ENCODE assay signal across 8 cellular contexts in the genomic region with DNA sequence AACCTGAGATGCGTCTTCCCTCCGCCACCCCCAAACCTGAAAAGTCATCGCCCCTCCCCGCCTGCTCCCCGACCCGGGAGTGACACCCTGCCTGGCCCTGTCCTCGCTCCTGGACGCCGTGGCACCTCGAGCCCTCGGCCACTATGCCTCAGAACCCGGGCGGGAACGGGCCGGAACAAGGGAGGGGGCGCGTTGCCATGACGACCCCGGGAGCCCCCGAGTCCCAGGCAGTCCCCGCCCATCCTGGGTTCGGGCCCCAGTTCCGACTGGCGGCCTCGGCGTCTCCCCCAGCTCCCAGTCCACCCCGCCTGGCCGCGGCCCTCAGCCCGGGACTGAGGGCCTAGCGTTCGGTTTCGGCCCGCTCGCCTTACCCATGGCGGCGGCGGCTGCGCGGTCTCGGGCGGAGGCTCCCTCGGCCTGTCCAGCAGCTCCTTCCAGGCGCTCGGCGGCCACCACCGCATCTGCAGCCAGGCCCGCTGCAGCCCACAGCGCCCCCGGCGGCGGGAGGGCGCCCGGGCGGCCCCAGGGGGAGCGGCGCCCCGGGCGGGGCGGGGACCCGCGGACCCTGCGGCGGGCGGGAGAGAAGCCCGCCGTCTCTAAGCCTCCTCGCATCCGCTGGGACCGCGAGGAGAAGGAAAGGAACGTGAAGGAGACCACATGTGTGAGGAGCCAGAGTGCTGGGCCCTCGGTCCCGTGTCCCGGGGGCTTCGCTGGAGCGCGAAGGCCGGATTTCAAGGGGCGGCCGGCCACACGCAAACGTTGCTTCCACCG. TPM values are rescaled to one million over a fixed set of nuclear protein-coding genes. Genes with fewer than 3 reads are reported as not detected.
DNase-seq lines count a peak whose midpoint lies in the region; ATAC-seq, FAIRE-seq and TF ChIP-seq lines count a peak whose summit lies in the region.

Gene RUFY2, minus strand, starts transcription at position 463 of the 771 bp plus-strand sequence. Its CDS starts 88 bp downstream, at position 375.

- TF ChIP-seq RAD21 in HepG2 (CRISPR knock-in tag; IDR thresholded peaks at IDR 0.05), result peak; percentile 80

- intact Hi-C loops in HepG2 (cut with micrococcal nuclease; ENCODE audit: unreplicated experiment), result loop anchor here (10.0 kb wide), 2 partner anchors 62 to 138 kb away; no protein-coding TSS in a partner anchor

- TF ChIP-seq EP300 in HepG2 (IDR thresholded peaks at IDR 0.05; ENCODE audit: low read depth in 2 of 2, low read length in 2 of 2) (no peak), HepG2 (CRISPR knock-in tag; IDR thresholded peaks at IDR 0.05; ENCODE audit: borderline replicate concordance) (no peak)

- no peak within 1 kb of the TSS for H2AFZ ChIP-seq in HepG2 (ENCODE audit: low read length)

- TF ChIP-seq POLR2A in HepG2 (IDR thresholded peaks at IDR 0.05; ENCODE audit: insufficient read depth in 1 of 2, low read depth in 2 of 2, low read length in 2 of 2), result peak; percentile 74 to 76; a peak in 3 of 4 replicates

- BruUV-seq in HepG2 (replicated peaks; lab: Mats Ljungman, UMichigan), result no TSS peak

- H3K4me2 ChIP-seq in HepG2 (ENCODE audit: low read depth, low read length), result peak within 1 kb of the TSS; percentile 99

- FAIRE-seq in HepG2 (lab: Jason Lieb, UNC), result no peak

- POLR2A ChIA-PET in HepG2 (lab: Yijun Ruan, JAX), result interaction anchor here (0.9 to 1.0 kb wide), 3 partner anchors 17 to 75 kb away, joined by 3 to 4 read pairs (median 3); partner anchors contain the start of genes HNRNPH3 and PBLD

- peak within 1 kb of the TSS; percentile 90 for H3K27ac ChIP-seq in HepG2 (ENCODE audit: extremely low read length, insufficient read depth, low read length)

- peak within 1 kb of the TSS; percentile 93 for H3K9ac ChIP-seq in HepG2 (ENCODE audit: insufficient read depth, low read depth, low read length)

- no peaks in the 10 kb centered on the region; a peak in 1 of 5 replicates for H3K36me3 ChIP-seq in HepG2 (replicated peaks in 1 of 2; ENCODE audit: control insufficient read depth in 1 of 2, insufficient read depth in 2 of 2, low read length in 2 of 2)

- CTCF ChIA-PET in HepG2 (lab: Yijun Ruan, JAX; ENCODE audit: low intra/inter-chr PET ratio, low total read pairs), result no interaction called here

- peak; percentile 71 for ATAC-seq in GM18870 (IDR thresholded peaks at IDR 0.05; ENCODE audit: unreplicated experiment)
- ATAC-seq in HG03108 (IDR thresholded peaks at IDR 0.05; ENCODE audit: unreplicated experiment), result peak; percentile 93
- ATAC-seq in HepG2, result peak; percentile 94

- peak; percentile 97 for DNase-seq in AG20443 (ENCODE audit: low spot score)
- peak; percentile 43 for DNase-seq in NCI-H345 treated with DMSO at 0.1 percent for 48 hours (lab: John Stamatoyannopoulos, UW; ENCODE audit: unreplicated experiment)
- peak; percentile 82 for DNase-seq in activated CD4-positive, alpha-beta T cell treated with anti-CD3 and anti-CD28 coated beads for 48 hours
- peak; percentile 58 for DNase-seq in dedifferentiated amniotic fluid mesenchymal stem cell (ENCODE audit: extremely low spot score)
- peak; percentile 58 for DNase-seq in HepG2 (ENCODE audit: low spot score)
- DNase-seq in stimulated activated CD4-positive, alpha-beta T cell treated with anti-CD3 and anti-CD28 coated beads, Interleukin-4, amount 100 ng/mL, for 1 hour, result peak; percentile 79

- peaks cover 41% of the 10 kb centered on the region for H3K79me2 ChIP-seq in HepG2 (ENCODE audit: insufficient read depth, low read length)

- WGBS in HepG2 (ENCODE audit: low lambda C conversion rate), result 1% methylated on average over 19 of the region's 84 CpGs

- peak; percentile 67; the same call in 1 of the 2 replicates for TF ChIP-seq CTCF in HepG2 (CRISPR knock-in tag; IDR thresholded peaks at IDR 0.05)

- no peaks in the 10 kb centered on the region for H3K9me3 ChIP-seq in HepG2 (ENCODE audit: low read length)

- H3K4me1 ChIP-seq in HepG2 (ENCODE audit: insufficient read depth, low read length), result peaks cover 24% of the 10 kb centered on the region

- H3K27me3 ChIP-seq in HepG2 (ENCODE audit: control insufficient read depth in 1 of 2, insufficient read depth in 2 of 2, low read length in 2 of 2), result no peaks in the 10 kb centered on the region; a peak in 1 of 5 replicates

- H3K4me3 ChIP-seq in HepG2 (replicated peaks in 1 of 3; ENCODE audit: insufficient read depth in 1 of 3, low read depth in 2 of 3, low read length in 3 of 3), result peak within 1 kb of the TSS; percentile 85 to 100 (median 98)

- H4K20me1 ChIP-seq in HepG2 (ENCODE audit: insufficient read depth, low read length), result peaks cover 6% of the 10 kb centered on the region

- in situ Hi-C loops in HepG2 (cut with HindIII; ENCODE audit: extremely low pct_ligation_motif_present, low pct_unique_long_range_greater_than_20kb), result no loop called here

TF ChIP-seq in HepG2, 621 proteins besides CTCF, POLR2A, EP300 and RAD21 (continues in another document):
- TF ChIP-seq ZNF331 (CRISPR knock-in tag; IDR thresholded peaks at IDR 0.05), result peak; percentile 45; the same call in 1 of the 2 replicates
- TF ChIP-seq SMC3 (IDR thresholded peaks at IDR 0.05; ENCODE audit: low read length), result no peak
- TF ChIP-seq EHMT2 (IDR thresholded peaks at IDR 0.05; ENCODE audit: borderline replicate concordance, low read depth, low read length), result no peak
- TF ChIP-seq ZNF121 (CRISPR knock-in tag; IDR thresholded peaks at IDR 0.05), result no peak; the same call in 1 of the 2 replicates
- 0 out of 2 replicates have a peak, but pooled peaks have one; percentile 12 for TF ChIP-seq ZNF124 (CRISPR knock-in tag; IDR thresholded peaks at IDR 0.05)
- 0 out of 2 replicates have a peak, but pooled peaks have one; percentile 53 for TF ChIP-seq SNAI1 (CRISPR knock-in tag; IDR thresholded peaks at IDR 0.05; ENCODE audit: borderline replicate concordance)
- TF ChIP-seq ISL2 (CRISPR knock-in tag; IDR thresholded peaks at IDR 0.05), result peak; percentile 24; the same call in 1 of the 2 replicates
- 0 out of 2 replicates have a peak, but pooled peaks have one; percentile 37 for TF ChIP-seq MEF2D (CRISPR knock-in tag; IDR thresholded peaks at IDR 0.05)
- no peak for TF ChIP-seq DNMT3B (CRISPR knock-in tag; conservative IDR thresholded peaks at IDR 0.05)
- no peak for TF ChIP-seq ZNF383 (CRISPR knock-in tag; IDR thresholded peaks at IDR 0.05; ENCODE audit: borderline replicate concordance)
- TF ChIP-seq RFX5 (IDR thresholded peaks at IDR 0.05; ENCODE audit: low read depth, low read length), result no peak
- TF ChIP-seq, protein P1, sequence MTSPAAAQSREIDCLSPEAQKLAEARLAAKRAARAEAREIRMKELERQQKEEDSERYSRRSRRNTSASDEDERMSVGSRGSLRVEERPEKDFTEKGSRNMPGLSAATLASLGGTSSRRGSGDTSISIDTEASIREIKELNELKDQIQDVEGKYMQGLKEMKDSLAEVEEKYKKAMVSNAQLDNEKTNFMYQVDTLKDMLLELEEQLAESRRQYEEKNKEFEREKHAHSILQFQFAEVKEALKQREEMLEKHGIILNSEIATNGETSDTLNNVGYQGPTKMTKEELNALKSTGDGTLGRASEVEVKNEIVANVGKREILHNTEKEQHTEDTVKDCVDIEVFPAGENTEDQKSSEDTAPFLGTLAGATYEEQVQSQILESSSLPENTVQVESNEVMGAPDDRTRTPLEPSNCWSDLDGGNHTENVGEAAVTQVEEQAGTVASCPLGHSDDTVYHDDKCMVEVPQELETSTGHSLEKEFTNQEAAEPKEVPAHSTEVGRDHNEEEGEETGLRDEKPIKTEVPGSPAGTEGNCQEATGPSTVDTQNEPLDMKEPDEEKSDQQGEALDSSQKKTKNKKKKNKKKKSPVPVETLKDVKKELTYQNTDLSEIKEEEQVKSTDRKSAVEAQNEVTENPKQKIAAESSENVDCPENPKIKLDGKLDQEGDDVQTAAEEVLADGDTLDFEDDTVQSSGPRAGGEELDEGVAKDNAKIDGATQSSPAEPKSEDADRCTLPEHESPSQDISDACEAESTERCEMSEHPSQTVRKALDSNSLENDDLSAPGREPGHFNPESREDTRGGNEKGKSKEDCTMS (CRISPR knock-in tag; conservative IDR thresholded peaks at IDR 0.05), result no peak
- no peak for TF ChIP-seq ZNF629 (CRISPR knock-in tag; conservative IDR thresholded peaks at IDR 0.05)
- no peak for TF ChIP-seq FOXK2 (IDR thresholded peaks at IDR 0.05)
- TF ChIP-seq ESRRA (CRISPR knock-in tag; IDR thresholded peaks at IDR 0.05; ENCODE audit: low read depth), result no peak
- TF ChIP-seq ZNF430 (CRISPR knock-in tag; IDR thresholded peaks at IDR 0.05), result no peak; the same call in none of the 2 replicates
- peak; percentile 23 for TF ChIP-seq MAZ (IDR thresholded peaks at IDR 0.05; ENCODE audit: borderline replicate concordance, low read depth, low read length)
- peak; percentile 88 for TF ChIP-seq MAZ (CRISPR knock-in tag; IDR thresholded peaks at IDR 0.05; ENCODE audit: low read depth)

RNA-seq across cellular contexts. Expression of gene RUFY2, which starts in this region (rescaled TPM):
- 10.5 and 16.1 TPM in 2 replicates for total RNA-seq in HepG2 (2016; rRNA removed; fragmentation: Illumina TruSeq; extraction: Trizol)
- total RNA-seq in HepG2 (2016; cell fraction: cytosol; rRNA removed; fragmentation: Illumina TruSeq; extraction: Trizol; ENCODE audit: low read depth), result 28.3 and 28.9 TPM in 2 replicates
- total RNA-seq in HepG2 (2016; cell fraction: insoluble cytoplasmic fraction; rRNA removed; fragmentation: Illumina TruSeq; extraction: Trizol), result 10.9 and 15.6 TPM in 2 replicates
- total RNA-seq in HepG2 (2016; cell fraction: membrane; rRNA removed; fragmentation: Illumina TruSeq; extraction: Trizol), result 18.9 and 23.9 TPM in 2 replicates
- 31.1 and 32.9 TPM in 2 replicates for total RNA-seq in HepG2 (2016; cell fraction: nucleus; rRNA removed; fragmentation: Illumina TruSeq; extraction: Trizol)
- 6.9 and 10.1 TPM in 2 replicates for polyA plus RNA-seq in HepG2 (2011; rRNA removed)
- 1.8 and 2.9 TPM in 2 replicates for polyA plus RNA-seq in HepG2 (2011; cell fraction: cytosol; rRNA removed)
- polyA plus RNA-seq in HepG2 (2011; cell fraction: nucleus; rRNA removed), result 8.8 and 11.0 TPM in 2 replicates
- 3.1 and 5.3 TPM in 2 replicates for polyA plus RNA-seq in HepG2 (2012)
- polyA plus RNA-seq in HepG2 (2016; cell fraction: cytosol; fragmentation: Illumina TruSeq; extraction: Trizol; ENCODE audit: low read depth), result 0.92 and 1.1 TPM in 2 replicates
- polyA plus RNA-seq in HepG2 (2016; cell fraction: insoluble cytoplasmic fraction; fragmentation: Illumina TruSeq; extraction: Trizol; ENCODE audit: low read depth), result 8.2 and 8.4 TPM in 2 replicates
- 1.9 and 2.2 TPM in 2 replicates for polyA plus RNA-seq in HepG2 (2016; cell fraction: membrane; fragmentation: Illumina TruSeq; extraction: Trizol; ENCODE audit: low read depth)
- polyA plus RNA-seq in HepG2 (2016; cell fraction: nucleus; fragmentation: Illumina TruSeq; extraction: Trizol; ENCODE audit: insufficient read depth, low read depth), result 34.2 and 35.6 TPM in 2 replicates
- polyA minus RNA-seq in HepG2 (2011; rRNA and poly(A)+ RNA removed; ENCODE audit: low replicate concordance), result 3.9 and 6.3 TPM in 2 replicates
- polyA minus RNA-seq in HepG2 (2011; cell fraction: cytosol; rRNA and poly(A)+ RNA removed), result 4.6 and 4.7 TPM in 2 replicates
- 43.3 and 55.6 TPM in 2 replicates for polyA minus RNA-seq in HepG2 (2011; cell fraction: nucleus; rRNA and poly(A)+ RNA removed)

Comparison
In these comparisons a context has a peak if more than half of its experiments do, and no peak if none do; other contexts are left out.
1. Peak in every context shown above with its lines: DNase-seq, ATAC-seq, H3K4me3 ChIP-seq and H3K27ac ChIP-seq.
2. DNase-seq: peak in every context shown above with its lines; median percentile 97 in AG20443; 82 in activated CD4-positive, alpha-beta T cell treated with anti-CD3 and anti-CD28 coated beads for 48 hours; 79 in stimulated activated CD4-positive, alpha-beta T cell treated with anti-CD3 and anti-CD28 coated beads, Interleukin-4, amount 100 ng/mL, for 1 hour; 58 in dedifferentiated amniotic fluid mesenchymal stem cell; 58 in HepG2; 43 in NCI-H345 treated with DMSO at 0.1 percent for 48 hours.